Comparison of ENCODE assay signal across 27 cellular contexts in genomic region chr7:107597953-107598352, GRCh38.
"Had no signal": no experiment of that assay in that cellular context is flagged by ENCODE, and none has a peak within 500 bp of the region (broad histone marks: within the 10 kb centered on the region; RNA-seq: fewer than 3 reads in every experiment).

No MANE protein-coding gene starts in this region.

- H3K27me3 Mint-ChIP-seq: naive thymus-derived CD8-positive, alpha-beta T cell; stimulated activated naive CD8-positive, alpha-beta T cell treated with anti-CD3 and anti-CD28 coated beads, Interleukin-15, amount 100 ng/mL, for 72 hours; type B pancreatic cell had no signal

- H3K27ac Mint-ChIP-seq: stimulated activated effector memory CD8-positive, alpha-beta T cell treated with anti-CD3 and anti-CD28 coated beads, Interleukin-12 subunit alpha, Interleukin-12 subunit beta, amount 100 ng/mL, for 72 hours; stimulated activated naive CD8-positive, alpha-beta T cell treated with anti-CD3 and anti-CD28 coated beads, Interleukin-15, amount 100 ng/mL, for 72 hours; type B pancreatic cell had no signal

- H3K9me3 Mint-ChIP-seq: naive thymus-derived CD8-positive, alpha-beta T cell; nephron; neural crest cell; stimulated activated effector memory CD8-positive, alpha-beta T cell treated with anti-CD3 and anti-CD28 coated beads, Interleukin-12 subunit alpha, Interleukin-12 subunit beta, amount 100 ng/mL, for 72 hours; stimulated activated naive CD8-positive, alpha-beta T cell treated with anti-CD3 and anti-CD28 coated beads, Interleukin-15, amount 100 ng/mL, for 72 hours; type B pancreatic cell had no signal

- H3K27me3 ChIP-seq: left lung, pancreas, sigmoid colon, spleen, tibial nerve, uterus had no signal

- H3K4me1 Mint-ChIP-seq: naive thymus-derived CD8-positive, alpha-beta T cell; stimulated activated effector memory CD8-positive, alpha-beta T cell treated with anti-CD3 and anti-CD28 coated beads, Interleukin-12 subunit alpha, Interleukin-12 subunit beta, amount 100 ng/mL, for 72 hours; stimulated activated naive CD8-positive, alpha-beta T cell treated with anti-CD3 and anti-CD28 coated beads, Interleukin-15, amount 100 ng/mL, for 72 hours had no signal

- H3K9me3 ChIP-seq: left lung, lower lobe of right lung, pancreas, prostate gland, sigmoid colon, spleen, tibial nerve, uterus had no signal

- H3K4me3 Mint-ChIP-seq: naive thymus-derived CD8-positive, alpha-beta T cell; nephron; neural crest cell; stimulated activated effector memory CD8-positive, alpha-beta T cell treated with anti-CD3 and anti-CD28 coated beads, Interleukin-12 subunit alpha, Interleukin-12 subunit beta, amount 100 ng/mL, for 72 hours; stimulated activated naive CD8-positive, alpha-beta T cell treated with anti-CD3 and anti-CD28 coated beads, Interleukin-15, amount 100 ng/mL, for 72 hours; type B pancreatic cell had no signal

- H3K4me3 ChIP-seq: left lung, lower lobe of right lung, pancreas, prostate gland, sigmoid colon, spleen, tibial nerve, uterus had no signal

- H3K4me1 ChIP-seq: left lung had no signal

- FAIRE-seq: kidney, pancreas, small intestine had no signal

- H3K27ac ChIP-seq: left lung, lower lobe of right lung, pancreas, sigmoid colon, spleen, tibial nerve had no signal

- ATAC-seq: left lung; lower lobe of right lung; naive thymus-derived CD8-positive, alpha-beta T cell; pancreas; right cardiac atrium; stimulated activated effector memory CD8-positive, alpha-beta T cell treated with anti-CD3 and anti-CD28 coated beads, Interleukin-12 subunit alpha, Interleukin-12 subunit beta, amount 100 ng/mL, for 72 hours; stimulated activated naive CD8-positive, alpha-beta T cell treated with anti-CD3 and anti-CD28 coated beads, Interleukin-15, amount 100 ng/mL, for 72 hours had no signal

- DNase-seq: hippocampal formation; kidney; left colon; left lung; lower lobe of right lung; mammary epithelial cell; mesenchymal stem cell; naive thymus-derived CD8-positive, alpha-beta T cell; nucleus accumbens; pancreas; posterior cingulate gyrus; retina; sigmoid colon; small intestine; spleen; stimulated activated CD4-positive, alpha-beta T cell treated with anti-CD3 and anti-CD28 coated beads, Interleukin-4, amount 100 ng/mL, for 24 hours; stimulated activated naive CD4-positive, alpha-beta T cell treated with Interleukin-2 at 50 U/mL for 16 hours; stimulated activated naive CD8-positive, alpha-beta T cell treated with anti-CD3 and anti-CD28 coated beads, Interleukin-15, amount 100 ng/mL, for 72 hours; substantia nigra; uterus had no signal

- H3K36me3 ChIP-seq: prostate gland, uterus had no signal
